ENCODE assay signal across 19 cellular contexts in genomic region chr3:129107793-129108192, GRCh38. TPM values are rescaled to one million over a fixed set of nuclear protein-coding genes. Genes with fewer than 3 reads are reported as not detected.
DNase-seq lines count a peak whose midpoint lies in the region; ATAC-seq and TF ChIP-seq lines count a peak whose summit lies in the region.
"Had no signal": no experiment of that assay in that cellular context is flagged by ENCODE, and none has a peak within 500 bp of the region (broad histone marks: within the 10 kb centered on the region; RNA-seq: fewer than 3 reads in every experiment).

No MANE protein-coding gene starts in this region.

- peaks cover 86% of the 10 kb centered on the region for H3K4me1 Mint-ChIP-seq in activated CD4-positive, alpha-beta T cell treated with anti-CD3 and anti-CD28 coated beads for 36 hours
- no peaks in the 10 kb centered on the region for H3K4me1 Mint-ChIP-seq in IgD-negative memory B cell
- H3K4me1 Mint-ChIP-seq in activated naive CD8-positive, alpha-beta T cell (ENCODE audit: low read depth), result peaks cover 87% of the 10 kb centered on the region
- H3K4me1 Mint-ChIP-seq in natural killer cell treated with Interleukin-12 subunit alpha and Interleukin-12 subunit beta and Interleukin-15 and Interleukin-18, amount 100 ng/mL, for 72 hours (ENCODE audit: low read depth in 2 of 2), result peaks cover 32 to 44% of the 10 kb centered on the region in 2 donors
- H3K4me1 Mint-ChIP-seq: brain had no signal

- intact Hi-C loops in activated CD4-positive, alpha-beta T cell treated with anti-CD3 and anti-CD28 coated beads for 36 hours (cut with DNase I, micrococcal nuclease), result loop anchor here in 1 of 2 experiments (5.0 kb wide), 1 partner anchor 225 kb away; no protein-coding TSS in a partner anchor

- H3K27ac Mint-ChIP-seq in activated CD4-positive, alpha-beta T cell treated with anti-CD3 and anti-CD28 coated beads for 36 hours, result peak overlapping the region; percentile 73
- peak overlapping the region in 2 of 3 donors; percentile 12 to 19 for H3K27ac Mint-ChIP-seq in IgD-negative memory B cell
- peak overlapping the region; percentile 93 for H3K27ac Mint-ChIP-seq in activated naive CD8-positive, alpha-beta T cell
- H3K27ac Mint-ChIP-seq in natural killer cell treated with Interleukin-12 subunit alpha and Interleukin-12 subunit beta and Interleukin-15 and Interleukin-18, amount 100 ng/mL, for 72 hours, result peak overlapping the region; percentile 49 to 83
- H3K27ac Mint-ChIP-seq: mesothelial cell of epicardium had no signal

- no peaks in the 10 kb centered on the region for H3K27me3 Mint-ChIP-seq in activated CD4-positive, alpha-beta T cell treated with anti-CD3 and anti-CD28 coated beads for 36 hours
- no peaks in the 10 kb centered on the region for H3K27me3 Mint-ChIP-seq in IgD-negative memory B cell
- no peaks in the 10 kb centered on the region for H3K27me3 Mint-ChIP-seq in activated naive CD8-positive, alpha-beta T cell
- no peaks in the 10 kb centered on the region for H3K27me3 Mint-ChIP-seq in natural killer cell treated with Interleukin-12 subunit alpha and Interleukin-12 subunit beta and Interleukin-15 and Interleukin-18, amount 100 ng/mL, for 72 hours
- H3K27me3 Mint-ChIP-seq: brain had no signal

- H3K27me3 ChIP-seq in brain microvascular endothelial cell (replicated peaks), result no peaks in the 10 kb centered on the region
- H3K27me3 ChIP-seq: foreskin keratinocyte, transverse colon had no signal

- peaks cover 39% of the 10 kb centered on the region for H3K36me3 Mint-ChIP-seq in activated CD4-positive, alpha-beta T cell treated with anti-CD3 and anti-CD28 coated beads for 36 hours (ENCODE audit: low read depth)
- H3K36me3 Mint-ChIP-seq in IgD-negative memory B cell, result peaks cover 7% of the 10 kb centered on the region
- peaks cover 9% of the 10 kb centered on the region for H3K36me3 Mint-ChIP-seq in activated naive CD8-positive, alpha-beta T cell
- peaks cover 6% of the 10 kb centered on the region for H3K36me3 Mint-ChIP-seq in natural killer cell treated with Interleukin-12 subunit alpha and Interleukin-12 subunit beta and Interleukin-15 and Interleukin-18, amount 100 ng/mL, for 72 hours

- H3K4me3 Mint-ChIP-seq in activated CD4-positive, alpha-beta T cell treated with anti-CD3 and anti-CD28 coated beads for 36 hours, result no peak overlapping the region
- H3K4me3 Mint-ChIP-seq in IgD-negative memory B cell, result no peak overlapping the region
- peak overlapping the region; percentile 55 for H3K4me3 Mint-ChIP-seq in activated naive CD8-positive, alpha-beta T cell
- H3K4me3 Mint-ChIP-seq in natural killer cell treated with Interleukin-12 subunit alpha and Interleukin-12 subunit beta and Interleukin-15 and Interleukin-18, amount 100 ng/mL, for 72 hours, result no peak overlapping the region
- H3K4me3 Mint-ChIP-seq: brain, mesothelial cell of epicardium had no signal

- DNase-seq in activated CD4-positive, alpha-beta T cell treated with anti-CD3 and anti-CD28 coated beads for 36 hours, result no peak
- no peak for DNase-seq in activated CD4-positive, alpha-beta T cell treated with anti-CD3 and anti-CD28 coated beads, Interleukin-2, amount 50 U/mL, for 4 hours
- DNase-seq in natural killer cell treated with Interleukin-12 subunit alpha and Interleukin-12 subunit beta and Interleukin-15 and Interleukin-18, amount 100 ng/mL, for 72 hours (ENCODE audit: low spot score), result no peak
- no peak for DNase-seq in brain microvascular endothelial cell
- no peak for DNase-seq in activated effector memory CD4-positive, alpha-beta T cell treated with anti-CD3 and anti-CD28 coated beads, Interleukin-2, amount 50 U/mL, for 16 hours
- DNase-seq: activated gamma-delta T cell, foreskin keratinocyte, NCI-H1436 had no signal

- ATAC-seq in activated CD4-positive, alpha-beta T cell treated with anti-CD3 and anti-CD28 coated beads for 36 hours, result no peak
- ATAC-seq in natural killer cell treated with Interleukin-12 subunit alpha and Interleukin-12 subunit beta and Interleukin-15 and Interleukin-18, amount 100 ng/mL, for 72 hours, result no peak
- ATAC-seq in HG03432 (IDR thresholded peaks at IDR 0.05; ENCODE audit: unreplicated experiment), result no peak
- ATAC-seq: A549, foreskin keratinocyte, SK-N-SH treated with all-trans-retinoic acid at 6 μM for 48 hours had no signal

- H3K4me3 ChIP-seq in brain microvascular endothelial cell (ENCODE audit: low read depth, low read length), result no peak overlapping the region
- H3K4me3 ChIP-seq: A549, coronary artery, transverse colon had no signal

- no peaks in the 10 kb centered on the region for H3K9me3 Mint-ChIP-seq in activated CD4-positive, alpha-beta T cell treated with anti-CD3 and anti-CD28 coated beads for 36 hours (ENCODE audit: low read depth)
- H3K9me3 Mint-ChIP-seq in IgD-negative memory B cell, result no peaks in the 10 kb centered on the region
- no peaks in the 10 kb centered on the region for H3K9me3 Mint-ChIP-seq in activated naive CD8-positive, alpha-beta T cell (ENCODE audit: low read depth)
- no peaks in the 10 kb centered on the region for H3K9me3 Mint-ChIP-seq in natural killer cell treated with Interleukin-12 subunit alpha and Interleukin-12 subunit beta and Interleukin-15 and Interleukin-18, amount 100 ng/mL, for 72 hours
- H3K9me3 Mint-ChIP-seq: brain, mesothelial cell of epicardium had no signal

- POLR2A ChIA-PET in activated CD4-positive, alpha-beta T cell treated with anti-CD3 and anti-CD28 coated beads for 36 hours (lab: Charles Lee), result no interaction called here

- no peak for TF ChIP-seq CTCF in brain microvascular endothelial cell (IDR thresholded peaks at IDR 0.05; ENCODE audit: low read depth, low read length, missing control alignments)

- peaks cover 13% of the 10 kb centered on the region for H3K36me3 ChIP-seq in brain microvascular endothelial cell (replicated peaks)
- H3K36me3 ChIP-seq: transverse colon had no signal

- H3K27ac ChIP-seq in brain microvascular endothelial cell, result no peak overlapping the region
- H3K27ac ChIP-seq: A549, coronary artery, foreskin keratinocyte, transverse colon had no signal

- CTCF ChIA-PET in activated CD4-positive, alpha-beta T cell treated with anti-CD3 and anti-CD28 coated beads for 36 hours (lab: Charles Lee), result interaction anchor here (1.1 kb wide), 1 partner anchor 12 kb away, joined by 5 read pairs; no protein-coding TSS in a partner anchor

- in situ Hi-C loops in brain microvascular endothelial cell (cut with HindIII; ENCODE audit: low pct_ligation_motif_present, low sequenced_read_pairs), result no loop called here

RNA-seq across cellular contexts. Expression of gene RAB43, which starts 13.8 kb away (rescaled TPM):
- total RNA-seq in activated CD4-positive, alpha-beta T cell treated with anti-CD3 and anti-CD28 coated beads for 36 hours, result 10 to 100 TPM; 32.1 to 51.8 TPM
- 3.9 TPM for polyA plus RNA-seq in IgD-negative memory B cell
- 10 to 100 TPM; 50.7 to 53.9 TPM for total RNA-seq in natural killer cell treated with Interleukin-12 subunit alpha and Interleukin-12 subunit beta and Interleukin-15 and Interleukin-18, amount 100 ng/mL, for 72 hours

RNA-seq across cellular contexts. Expression of gene GP9, which starts 47.2 kb away (rescaled TPM):
- not detected for total RNA-seq in activated CD4-positive, alpha-beta T cell treated with anti-CD3 and anti-CD28 coated beads for 36 hours
- polyA plus RNA-seq in IgD-negative memory B cell, result 4.3 TPM
- total RNA-seq in natural killer cell treated with Interleukin-12 subunit alpha and Interleukin-12 subunit beta and Interleukin-15 and Interleukin-18, amount 100 ng/mL, for 72 hours, result under 1 TPM in 1 of 2 donors, not detected in 1; 0.45 TPM
- total RNA-seq: foreskin keratinocyte, M059J, mesothelial cell of epicardium, renal cortical epithelial cell had no signal
- polyA plus RNA-seq: A549, foreskin keratinocyte had no signal

RNA-seq across cellular contexts. Expression of gene ISY1, which starts 53.1 kb away (rescaled TPM):
- total RNA-seq in activated CD4-positive, alpha-beta T cell treated with anti-CD3 and anti-CD28 coated beads for 36 hours, result 10 to 100 TPM; 44.9 to 65.5 TPM
- 71.9 TPM for polyA plus RNA-seq in IgD-negative memory B cell
- 10 to 100 TPM; 54.7 to 59.7 TPM for total RNA-seq in natural killer cell treated with Interleukin-12 subunit alpha and Interleukin-12 subunit beta and Interleukin-15 and Interleukin-18, amount 100 ng/mL, for 72 hours

Comparison
In these comparisons a context has a peak if more than half of its experiments do, and no peak if none do; other contexts are left out.
1. H3K27ac Mint-ChIP-seq: peak in every context shown above with its lines; median percentile 93 in activated naive CD8-positive, alpha-beta T cell; 73 in activated CD4-positive, alpha-beta T cell treated with anti-CD3 and anti-CD28 coated beads for 36 hours; 66 in natural killer cell treated with Interleukin-12 subunit alpha and Interleukin-12 subunit beta and Interleukin-15 and Interleukin-18, amount 100 ng/mL, for 72 hours; 16 in IgD-negative memory B cell.